8 cellular contexts compared by ENCODE assay signal in the genomic region with DNA sequence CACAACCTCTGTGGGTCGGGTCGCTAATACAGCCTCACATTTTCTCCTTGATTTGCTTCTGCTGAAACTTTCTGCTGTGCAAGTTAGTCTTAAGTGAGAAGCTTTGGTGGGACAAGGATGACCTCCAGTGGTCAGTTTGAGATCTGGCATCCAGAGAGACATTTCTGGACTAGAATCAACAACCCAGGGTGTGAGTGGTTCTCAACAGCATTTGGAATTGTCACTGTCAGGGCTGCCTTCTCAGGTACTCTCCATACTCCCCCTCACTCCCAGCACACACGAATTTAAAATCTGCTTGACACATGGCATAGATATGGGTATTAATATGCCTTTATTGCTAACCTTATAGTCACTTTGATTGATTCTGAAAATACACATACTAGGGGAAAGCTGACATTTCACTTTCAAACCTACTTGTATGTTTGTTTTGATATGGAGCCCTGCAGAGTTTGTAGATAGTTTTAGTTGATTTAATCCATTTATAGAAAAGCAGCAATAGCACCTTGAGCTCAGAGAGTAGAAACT. TPM values are rescaled to one million over a fixed set of nuclear protein-coding genes. Genes with fewer than 3 reads are reported as not detected.
DNase-seq lines count a peak whose midpoint lies in the region; ATAC-seq and TF ChIP-seq lines count a peak whose summit lies in the region.

No MANE protein-coding gene starts in this region.

- H3K4me3 Mint-ChIP-seq in nephron (peak overlapping the region in 1 of 3 experiments; percentile 10), type B pancreatic cell (peak overlapping the region; percentile 69)

- H3K9me3 ChIP-seq in BLaER1 treated with 17β-estradiol and CSF1 and Interleukin-3, amounts not matched to agents 10 nM and 100 nM (replicated peaks in 1 of 11), result peaks cover 13 to 17% (median 14%) of the 10 kb centered on the region in 11 experiments
- H3K9me3 ChIP-seq in fibroblast of lung (ENCODE audit: control insufficient read depth, insufficient read depth, low read depth, low read length), result no peaks in the 10 kb centered on the region

- H3K9ac ChIP-seq in BLaER1 treated with 17β-estradiol and CSF1 and Interleukin-3, amounts not matched to agents 10 nM and 100 nM, result peak overlapping the region in 4 of 11 experiments; percentile 10 to 44 (median 32); a peak in 4 of 22 replicates
- H3K9ac ChIP-seq in fibroblast of lung (ENCODE audit: insufficient read depth, low read length), result no peak overlapping the region

- H3K4me1 Mint-ChIP-seq in nephron (peaks cover 32% of the 10 kb centered on the region), type B pancreatic cell (ENCODE audit: unreplicated experiment) (peaks cover 26% of the 10 kb centered on the region)

- H4K20me1 ChIP-seq in BLaER1 treated with 17β-estradiol and CSF1 and Interleukin-3, amounts not matched to agents 10 nM and 100 nM, result no peaks in the 10 kb centered on the region
- H4K20me1 ChIP-seq in fibroblast of lung (ENCODE audit: control insufficient read depth, extremely low read depth, insufficient read depth, low read length), result no peaks in the 10 kb centered on the region

- H3K36me3 Mint-ChIP-seq in nephron (ENCODE audit: low read depth) (no peaks in the 10 kb centered on the region), type B pancreatic cell (no peaks in the 10 kb centered on the region)

- peak overlapping the region in 2 of 11 experiments; percentile 2 to 3; a peak in 2 of 22 replicates for H3K27ac ChIP-seq in BLaER1 treated with 17β-estradiol and CSF1 and Interleukin-3, amounts not matched to agents 10 nM and 100 nM
- no peak overlapping the region for H3K27ac ChIP-seq in fibroblast of lung (ENCODE audit: insufficient read depth, low read length)

- H3K27me3 Mint-ChIP-seq in nephron (ENCODE audit: low read depth) (peaks cover 4% of the 10 kb centered on the region), type B pancreatic cell (no peaks in the 10 kb centered on the region)

- peak; percentile 74 for DNase-seq in HuH-7 (ENCODE audit: low spot score)
- DNase-seq in NOMO-1 treated with dmso at 0.1 percent for 144 hours (lab: John Stamatoyannopoulos, UW; ENCODE audit: unreplicated experiment), result peak; percentile 50
- DNase-seq in activated T-cell treated with anti-CD3 and anti-CD28 coated beads for 4 hours, result peak; percentile 22
- DNase-seq in fibroblast of lung (ENCODE audit: low read depth in 2 of 2), result peak; percentile 59 to 82
- no peak for DNase-seq in type B pancreatic cell (ENCODE audit: extremely low spot score, unreplicated experiment)

- TF ChIP-seq CTCF in fibroblast of lung (conservative IDR thresholded peaks at IDR 0.05 in 1 of 2, IDR thresholded peaks at IDR 0.05 in 1 of 2; ENCODE audit: low read depth in 1 of 2, low read length in 2 of 2) (peak; percentile 82 to 83), nephron (IDR thresholded peaks at IDR 0.05; ENCODE audit: unreplicated experiment in 3 of 3) (peak; percentile 76 to 84 (median 83)), type B pancreatic cell (conservative IDR thresholded peaks at IDR 0.05) (peak; percentile 90)

- H3K4me1 ChIP-seq in BLaER1 treated with 17β-estradiol and CSF1 and Interleukin-3, amounts not matched to agents 10 nM and 100 nM, result peaks cover 28 to 55% (median 44%) of the 10 kb centered on the region in 10 experiments
- no peaks in the 10 kb centered on the region for H3K4me1 ChIP-seq in fibroblast of lung (ENCODE audit: control insufficient read depth, extremely low read depth, insufficient read depth, low read length)

- H3K79me2 ChIP-seq in fibroblast of lung (ENCODE audit: control insufficient read depth, insufficient read depth, low read length), result no peaks in the 10 kb centered on the region

- H3K4me3 ChIP-seq in BLaER1 treated with 17β-estradiol and CSF1 and Interleukin-3, amounts not matched to agents 10 nM and 100 nM, result no peak overlapping the region
- H3K4me3 ChIP-seq in fibroblast of lung (replicated peaks in 1 of 4; ENCODE audit: control extremely low read depth in 1 of 4, insufficient read depth in 1 of 4, low read depth in 3 of 4, low read length in 4 of 4), result no peak overlapping the region

- peak overlapping the region in 10 of 11 experiments; percentile 6 to 66 (median 55); a peak in 17 of 22 replicates for H3K4me2 ChIP-seq in BLaER1 treated with 17β-estradiol and CSF1 and Interleukin-3, amounts not matched to agents 10 nM and 100 nM
- H3K4me2 ChIP-seq in fibroblast of lung (ENCODE audit: extremely low read depth, insufficient read depth, low read length), result no peak overlapping the region

- ATAC-seq in GM18909 (IDR thresholded peaks at IDR 0.05; ENCODE audit: poor library complexity, unreplicated experiment), result peak; percentile 78

- H2AFZ ChIP-seq in fibroblast of lung (ENCODE audit: low read length), result no peak overlapping the region

- peaks cover 1% of the 10 kb centered on the region for H3K9me3 Mint-ChIP-seq in nephron
- no peaks in the 10 kb centered on the region for H3K9me3 Mint-ChIP-seq in type B pancreatic cell

- H3K27me3 ChIP-seq in BLaER1 treated with 17β-estradiol and CSF1 and Interleukin-3, amounts not matched to agents 10 nM and 100 nM, result no peaks in the 10 kb centered on the region
- peaks cover 2% of the 10 kb centered on the region for H3K27me3 ChIP-seq in fibroblast of lung (ENCODE audit: control insufficient read depth, insufficient read depth, low read length)

- H3K36me3 ChIP-seq in BLaER1 treated with 17β-estradiol and CSF1 and Interleukin-3, amounts not matched to agents 10 nM and 100 nM, result peaks cover 0 to 13% (median under 1%) of the 10 kb centered on the region in 11 experiments; a peak in 5 of 22 replicates
- no peaks in the 10 kb centered on the region for H3K36me3 ChIP-seq in fibroblast of lung (ENCODE audit: control insufficient read depth, insufficient read depth, low read length)

- H3K27ac Mint-ChIP-seq in nephron (peak overlapping the region; percentile 19 to 91 (median 33)), type B pancreatic cell (peak overlapping the region; percentile 58)

RNA-seq across cellular contexts. Expression of a gene that starts 13.2 kb away (rescaled TPM):
- total RNA-seq in fibroblast of lung, result not detected in 2 replicates
- polyA plus RNA-seq in fibroblast of lung, result not detected in 2 replicates
- not detected in 2 replicates for polyA plus RNA-seq in fibroblast of lung (2012)
- polyA minus RNA-seq in fibroblast of lung (ENCODE audit: low replicate concordance), result not detected in 2 replicates
- not detected in 2 replicates for total RNA-seq in type B pancreatic cell (ENCODE audit: low replicate concordance)

RNA-seq across cellular contexts. Expression of a gene that starts 31.5 kb away (rescaled TPM):
- total RNA-seq in fibroblast of lung (37.5 and 40.8 TPM in 2 replicates), type B pancreatic cell (ENCODE audit: low replicate concordance) (55.3 and 68.3 TPM in 2 replicates)
- polyA plus RNA-seq in fibroblast of lung, result 101 and 104 TPM in 2 replicates
- 97.3 and 103 TPM in 2 replicates for polyA plus RNA-seq in fibroblast of lung (2012)
- polyA minus RNA-seq in fibroblast of lung (ENCODE audit: low replicate concordance), result 0.59 and 2.9 TPM in 2 replicates
